ENCODE assay signal across 8 cellular contexts in genomic region chrX:7109838-7110793, GRCh38. TPM values are rescaled to one million over a fixed set of nuclear protein-coding genes. Genes with fewer than 3 reads are reported as not detected.
DNase-seq lines count a peak whose midpoint lies in the region; ATAC-seq lines count a peak whose summit lies in the region.
"Had no signal": no experiment of that assay in that cellular context is flagged by ENCODE, and none has a peak within 500 bp of the region (broad histone marks: within the 10 kb centered on the region; RNA-seq: fewer than 3 reads in every experiment).

No MANE protein-coding gene starts in this region.

- H3K79me2 ChIP-seq in trophoblast cell (ENCODE audit: control insufficient read depth, insufficient read depth, low read length, poor library complexity) = no peaks in the 10 kb centered on the region
- H3K79me2 ChIP-seq: parathyroid adenoma had no signal

- no peaks in the 10 kb centered on the region for H3K9me3 Mint-ChIP-seq in naive thymus-derived CD4-positive, alpha-beta T cell

- H3K27ac Mint-ChIP-seq in naive thymus-derived CD4-positive, alpha-beta T cell = peak overlapping the region in 8 of 9 donors; percentile 32 to 88 (median 72)

- no peak overlapping the region for H3K23ac ChIP-seq in trophoblast cell (ENCODE audit: low read length)

- intact Hi-C loops in naive thymus-derived CD4-positive, alpha-beta T cell (cut with micrococcal nuclease) = no loop called here

- H3K4me1 Mint-ChIP-seq in naive thymus-derived CD4-positive, alpha-beta T cell = peaks cover 14 to 54% (median 26%) of the 10 kb centered on the region in 7 donors

- no peaks in the 10 kb centered on the region for H3K79me1 ChIP-seq in trophoblast cell (ENCODE audit: low read length)

- no peak overlapping the region for H3K4ac ChIP-seq in trophoblast cell (ENCODE audit: low read depth, low read length)

- H2BK5ac ChIP-seq in trophoblast cell (ENCODE audit: low read depth, low read length, poor library complexity) = no peak overlapping the region

- H3K36me3 ChIP-seq in naive thymus-derived CD4-positive, alpha-beta T cell (ENCODE audit: control insufficient read depth in 2 of 3, insufficient read depth in 3 of 3, low read length in 3 of 3) = no peaks in the 10 kb centered on the region
- no peaks in the 10 kb centered on the region for H3K36me3 ChIP-seq in trophoblast cell (ENCODE audit: control insufficient read depth in 1 of 2, insufficient read depth in 2 of 2, low read length in 2 of 2)

- H4K8ac ChIP-seq in trophoblast cell (ENCODE audit: low read depth, low read length) = no peak overlapping the region

- H3K4me3 ChIP-seq in Jurkat, Clone E6-1 (ENCODE audit: low read length) = peak overlapping the region; percentile 17
- no peak overlapping the region for H3K4me3 ChIP-seq in naive thymus-derived CD4-positive, alpha-beta T cell (ENCODE audit: low read length)
- H3K4me3 ChIP-seq in trophoblast cell (ENCODE audit: low read depth, low read length) = no peak overlapping the region

- H3K27me3 ChIP-seq in naive thymus-derived CD4-positive, alpha-beta T cell (ENCODE audit: control insufficient read depth in 2 of 2, insufficient read depth in 2 of 2, low read length in 2 of 2) = no peaks in the 10 kb centered on the region
- H3K27me3 ChIP-seq in trophoblast cell (ENCODE audit: insufficient read depth, low read length) = no peaks in the 10 kb centered on the region

- peak overlapping the region in 8 of 10 donors; percentile 2 to 87 (median 50) for H3K4me3 Mint-ChIP-seq in naive thymus-derived CD4-positive, alpha-beta T cell

- no peak overlapping the region for H4K12ac ChIP-seq in trophoblast cell (ENCODE audit: low read depth, low read length)

- no peak overlapping the region for H2BK12ac ChIP-seq in trophoblast cell (ENCODE audit: low read length)

- no peaks in the 10 kb centered on the region for H3K4me1 ChIP-seq in naive thymus-derived CD4-positive, alpha-beta T cell (ENCODE audit: control insufficient read depth in 2 of 2, insufficient read depth in 2 of 2, low read length in 2 of 2)
- H3K4me1 ChIP-seq in trophoblast cell (ENCODE audit: control insufficient read depth in 1 of 2, insufficient read depth in 2 of 2, low read length in 2 of 2) = peaks cover 3 to 7% of the 10 kb centered on the region in 2 experiments
- H3K4me1 ChIP-seq: parathyroid adenoma had no signal

- H3K9ac ChIP-seq in trophoblast cell (ENCODE audit: low read length) = no peak overlapping the region
- H3K9ac ChIP-seq: parathyroid adenoma had no signal

- H3K27me3 Mint-ChIP-seq in naive thymus-derived CD4-positive, alpha-beta T cell = no peaks in the 10 kb centered on the region

- no peak overlapping the region for H2AFZ ChIP-seq in trophoblast cell (ENCODE audit: insufficient read depth, low read length, poor library complexity)

- no peak overlapping the region for H3K14ac ChIP-seq in trophoblast cell (ENCODE audit: low read length)

- POLR2A ChIA-PET in naive thymus-derived CD4-positive, alpha-beta T cell (lab: Charles Lee) = no interaction called here

- no peak overlapping the region for H2BK120ac ChIP-seq in trophoblast cell (ENCODE audit: insufficient read depth, low read length, poor library complexity)

- peaks cover 0 to 37% (median 19%) of the 10 kb centered on the region in 5 donors for H3K36me3 Mint-ChIP-seq in naive thymus-derived CD4-positive, alpha-beta T cell

- CTCF ChIA-PET in naive thymus-derived CD4-positive, alpha-beta T cell (lab: Charles Lee) = no interaction called here

- no peak for DNase-seq in Jurkat, Clone E6-1 (ENCODE audit: low read depth, low spot score)
- no peak for DNase-seq in naive thymus-derived CD4-positive, alpha-beta T cell
- DNase-seq in trophoblast cell (no peak), SW 1271 (lab: John Stamatoyannopoulos, UW) (no peak)
- DNase-seq in activated naive CD4-positive, alpha-beta T cell treated with anti-CD3 and anti-CD28 coated beads, Interleukin-2, amount 50 U/mL, for 16 hours = no peak

- H3K18ac ChIP-seq in trophoblast cell (ENCODE audit: low read length) = no peak overlapping the region

- no peak overlapping the region for H2AK5ac ChIP-seq in trophoblast cell (ENCODE audit: low read length)

- peak; percentile 72 for ATAC-seq in GM18873 (IDR thresholded peaks at IDR 0.05; ENCODE audit: low FRiP score, unreplicated experiment)
- ATAC-seq in GM21786 (IDR thresholded peaks at IDR 0.05; ENCODE audit: unreplicated experiment) = peak; percentile 60
- ATAC-seq in naive thymus-derived CD4-positive, alpha-beta T cell = no peak

- H3K4me2 ChIP-seq in trophoblast cell (ENCODE audit: low read length) = no peak overlapping the region

- H4K91ac ChIP-seq in trophoblast cell (ENCODE audit: low read depth, low read length) = no peak overlapping the region

- no CpG with 5 or more reads among the region's 12 CpGs for WGBS in trophoblast cell (ENCODE audit: extremely low coverage, insufficient coverage, insufficient read length)

- H3K9me3 ChIP-seq in naive thymus-derived CD4-positive, alpha-beta T cell (ENCODE audit: control insufficient read depth in 2 of 3, low read length in 3 of 3) = no peaks in the 10 kb centered on the region
- H3K9me3 ChIP-seq in trophoblast cell (ENCODE audit: insufficient read depth, low read depth, low read length) = no peaks in the 10 kb centered on the region

- H3K27ac ChIP-seq in naive thymus-derived CD4-positive, alpha-beta T cell (ENCODE audit: low read depth, low read length) = no peak overlapping the region
- H3K27ac ChIP-seq in trophoblast cell (ENCODE audit: low read depth, low read length) = no peak overlapping the region
- H3K27ac ChIP-seq: parathyroid adenoma had no signal

RNA-seq across cellular contexts. Expression of gene STS, which starts 37.4 kb away (rescaled TPM):
- polyA plus RNA-seq in Jurkat, Clone E6-1 (2012; ENCODE audit: insufficient read depth, insufficient read length) = 1.8 TPM
- 1 to 10 TPM in 2 of 5 experiments, under 1 TPM in 3; 0.51 to 2.3 (median 0.93) TPM for total RNA-seq in naive thymus-derived CD4-positive, alpha-beta T cell
- polyA plus RNA-seq in naive thymus-derived CD4-positive, alpha-beta T cell = under 1 TPM; 0.21 to 0.53 TPM
- 61.0 and 67.8 TPM in 2 replicates for polyA plus RNA-seq in trophoblast cell (2013)

RNA-seq across cellular contexts. Expression of gene PUDP, which starts 37.8 kb away (rescaled TPM):
- 34.2 TPM for polyA plus RNA-seq in Jurkat, Clone E6-1 (2012; ENCODE audit: insufficient read depth, insufficient read length)
- total RNA-seq in naive thymus-derived CD4-positive, alpha-beta T cell = 10 to 100 TPM in 3 of 5 experiments, 1 to 10 TPM in 2; 6.2 to 12.9 (median 10.5) TPM
- polyA plus RNA-seq in naive thymus-derived CD4-positive, alpha-beta T cell = 10 to 100 TPM in 1 of 2 donors, 1 to 10 TPM in 1; 8.1 to 16.5 TPM
- polyA plus RNA-seq in trophoblast cell (2013) = 17.0 and 17.1 TPM in 2 replicates
